8 cellular contexts compared by ENCODE assay signal in genomic region chr19:7944177-7944761, GRCh38. TPM values are rescaled to one million over a fixed set of nuclear protein-coding genes. Genes with fewer than 3 reads are reported as not detected.
DNase-seq lines count a peak whose midpoint lies in the region; ATAC-seq and TF ChIP-seq lines count a peak whose summit lies in the region.

No MANE protein-coding gene starts in this region.

- peak overlapping the region; percentile 84 for H3K27ac ChIP-seq in 22Rv1

- ATAC-seq in GM18511 (IDR thresholded peaks at IDR 0.05; ENCODE audit: unreplicated experiment), result peak; percentile 42
- ATAC-seq in HG03354 (IDR thresholded peaks at IDR 0.05; ENCODE audit: poor library complexity, severe bottlenecking, unreplicated experiment), result peak; percentile 39
- ATAC-seq in activated CD4-positive, CD25-positive, alpha-beta regulatory T cell treated with anti-CD3 and anti-CD28 coated beads, Interleukin-2, amount 50 U/mL, for 24 hours, result peak; percentile 40 to 51

- peaks cover 30% of the 10 kb centered on the region for H3K4me1 Mint-ChIP-seq in chondrocyte (ENCODE audit: low read depth)

- peak overlapping the region; percentile 95 for H3K4me3 Mint-ChIP-seq in chondrocyte (ENCODE audit: unreplicated experiment)

- TF ChIP-seq CTCF in 22Rv1 (IDR thresholded peaks at IDR 0.05) (peak; percentile 92), chondrocyte (IDR thresholded peaks at IDR 0.05) (peak; percentile 99)

- DNase-seq in NCI-H345 (lab: John Stamatoyannopoulos, UW) (peak; percentile 94), chondrocyte (ENCODE audit: low spot score) (no peak), kidney tubule cell (ENCODE audit: low spot score) (peak; percentile 86)
- peak; percentile 76 to 87 (median 82) for DNase-seq in stimulated activated CD4-positive, alpha-beta T cell treated with anti-CD3 and anti-CD28 coated beads, Interleukin-1b, Interleukin-23, amount 100 ng/mL, for 24 hours (ENCODE audit: low read depth in 4 of 4, low spot score in 1 of 4)

- no peaks in the 10 kb centered on the region for H3K27me3 Mint-ChIP-seq in chondrocyte (ENCODE audit: low read depth)

- H3K36me3 Mint-ChIP-seq in chondrocyte (ENCODE audit: low read depth), result peaks cover 6% of the 10 kb centered on the region

- peak overlapping the region; percentile 99 for H3K27ac Mint-ChIP-seq in chondrocyte (ENCODE audit: unreplicated experiment)

- H3K9me3 Mint-ChIP-seq in chondrocyte (ENCODE audit: low read depth), result no peaks in the 10 kb centered on the region

RNA-seq across cellular contexts. Expression of gene TIMM44, which starts 0.8 kb away (rescaled TPM):
- 47.1 to 75.4 TPM (median 68.0 TPM) in 3 replicates for total RNA-seq in chondrocyte

RNA-seq across cellular contexts. Expression of gene CTXN1, which starts 18.3 kb away (rescaled TPM):
- 21.8 to 41.5 TPM (median 36.0 TPM) in 3 replicates for total RNA-seq in chondrocyte

RNA-seq across cellular contexts. Expression of gene SNAPC2, which starts 24.1 kb away (rescaled TPM):
- 17.1 to 27.9 TPM (median 26.4 TPM) in 3 replicates for total RNA-seq in chondrocyte

RNA-seq across cellular contexts. Expression of gene TGFBR3L, which starts 29.6 kb away (rescaled TPM):
- 8.1 to 11.6 TPM (median 11.2 TPM) in 3 replicates for total RNA-seq in chondrocyte

RNA-seq across cellular contexts. Expression of gene MAP2K7, which starts 40.6 kb away (rescaled TPM):
- total RNA-seq in chondrocyte, result 24.4 to 27.5 TPM (median 25.7 TPM) in 3 replicates
